ENCODE assay signal across 10 cellular contexts in genomic region chr14:68549057-68549421, GRCh38.
DNase-seq lines count a peak whose midpoint lies in the region; ATAC-seq lines count a peak whose summit lies in the region.
"Had no signal": no experiment of that assay in that cellular context is flagged by ENCODE, and none has a peak within 500 bp of the region (broad histone marks: within the 10 kb centered on the region; RNA-seq: fewer than 3 reads in every experiment).

No MANE protein-coding gene starts in this region.

- intact Hi-C loops in right cardiac atrium (cut with DNase I): loop anchor here in 1 of 4 donors (5.0 to 10.0 kb wide), 2 partner anchors 73 to 246 kb away; partner anchors contain the start of gene ZFP36L1

- 0% methylated on average over 1 of the region's 1 CpG for WGBS in GM23248 (ENCODE audit: low coverage in 1 of 2, low lambda C conversion rate in 2 of 2, missing lambda C conversion rate in 2 of 2), 2 experiments
- WGBS in right cardiac atrium: 21% methylated on average over 1 of the region's 1 CpG

- H2AFZ ChIP-seq in GM23248: no peak overlapping the region

- H3K4me1 Mint-ChIP-seq in stimulated activated naive B cell treated with anti-CD40 and anti-IgM and Interleukin-4, amounts not matched to agents 10 μg/mL and 1 μg/mL and 100 μg/mL, for 72 hours: peaks cover 33 to 49% of the 10 kb centered on the region in 2 donors
- H3K4me1 Mint-ChIP-seq in activated T-cell treated with anti-CD3 and anti-CD28 coated beads, Interleukin-2, amount 50 U/mL, for 4 hours (ENCODE audit: low read depth): peaks cover 4% of the 10 kb centered on the region

- H3K27me3 Mint-ChIP-seq in stimulated activated naive B cell treated with anti-CD40 and anti-IgM and Interleukin-4, amounts not matched to agents 10 μg/mL and 1 μg/mL and 100 μg/mL, for 72 hours: no peaks in the 10 kb centered on the region
- no peaks in the 10 kb centered on the region for H3K27me3 Mint-ChIP-seq in activated T-cell treated with anti-CD3 and anti-CD28 coated beads, Interleukin-2, amount 50 U/mL, for 4 hours (ENCODE audit: low read depth)
- H3K27me3 Mint-ChIP-seq: T-helper 17 cell had no signal

- no peaks in the 10 kb centered on the region for H3K36me3 ChIP-seq in GM23248 (ENCODE audit: low read depth)

- H3K27ac ChIP-seq in GM23248: peak overlapping the region; percentile 99
- peak overlapping the region; percentile 98 for H3K27ac ChIP-seq in right cardiac atrium (ENCODE audit: low read length)

- H3K79me2 ChIP-seq in GM23248 (ENCODE audit: insufficient read depth): 0 out of 2 replicates have a peak, but pooled peaks cover 6% of the 10 kb centered on the region

- H3K4me3 Mint-ChIP-seq in stimulated activated naive B cell treated with anti-CD40 and anti-IgM and Interleukin-4, amounts not matched to agents 10 μg/mL and 1 μg/mL and 100 μg/mL, for 72 hours: no peak overlapping the region
- H3K4me3 Mint-ChIP-seq in activated T-cell treated with anti-CD3 and anti-CD28 coated beads, Interleukin-2, amount 50 U/mL, for 4 hours: no peak overlapping the region
- H3K4me3 Mint-ChIP-seq: activated naive CD4-positive, alpha-beta T cell treated with anti-CD3 and anti-CD28 coated beads for 36 hours; T-helper 17 cell had no signal

- peak overlapping the region; percentile 25 for H3K27ac Mint-ChIP-seq in stimulated activated naive B cell treated with anti-CD40 and anti-IgM and Interleukin-4, amounts not matched to agents 10 μg/mL and 1 μg/mL and 100 μg/mL, for 72 hours
- H3K27ac Mint-ChIP-seq: activated naive CD4-positive, alpha-beta T cell treated with anti-CD3 and anti-CD28 coated beads for 36 hours; T-helper 17 cell had no signal

- H4K20me1 ChIP-seq in GM23248 (ENCODE audit: insufficient read depth): no peaks in the 10 kb centered on the region

- H3F3A ChIP-seq in GM23248 (ENCODE audit: insufficient read depth): peaks cover 48% of the 10 kb centered on the region

- peaks cover 0 to 6% of the 10 kb centered on the region in 2 donors for H3K36me3 Mint-ChIP-seq in stimulated activated naive B cell treated with anti-CD40 and anti-IgM and Interleukin-4, amounts not matched to agents 10 μg/mL and 1 μg/mL and 100 μg/mL, for 72 hours
- no peaks in the 10 kb centered on the region for H3K36me3 Mint-ChIP-seq in activated T-cell treated with anti-CD3 and anti-CD28 coated beads, Interleukin-2, amount 50 U/mL, for 4 hours (ENCODE audit: insufficient read depth)

- no peak overlapping the region; the same call in 1 of the 2 replicates for H3K4me3 ChIP-seq in GM23248
- no peak overlapping the region for H3K4me3 ChIP-seq in right cardiac atrium (ENCODE audit: low read length)

- H3K9me3 ChIP-seq in GM23248 (ENCODE audit: low read depth) (no peaks in the 10 kb centered on the region), right cardiac atrium (ENCODE audit: control insufficient read depth, low read length) (no peaks in the 10 kb centered on the region)

- no peaks in the 10 kb centered on the region for H3K9me3 Mint-ChIP-seq in stimulated activated naive B cell treated with anti-CD40 and anti-IgM and Interleukin-4, amounts not matched to agents 10 μg/mL and 1 μg/mL and 100 μg/mL, for 72 hours
- H3K9me3 Mint-ChIP-seq in activated T-cell treated with anti-CD3 and anti-CD28 coated beads, Interleukin-2, amount 50 U/mL, for 4 hours: no peaks in the 10 kb centered on the region
- H3K9me3 Mint-ChIP-seq: activated naive CD4-positive, alpha-beta T cell treated with anti-CD3 and anti-CD28 coated beads for 36 hours had no signal

- peak; percentile 5 to 19 for ATAC-seq in right cardiac atrium
- ATAC-seq in stimulated activated naive B cell treated with anti-CD40 and anti-IgM and Interleukin-4, amounts not matched to agents 10 μg/mL and 1 μg/mL and 100 μg/mL, for 72 hours (replicated peaks): no peak
- no peak for ATAC-seq in activated T-cell treated with anti-CD3 and anti-CD28 coated beads, Interleukin-2, amount 50 U/mL, for 4 hours
- ATAC-seq: T-helper 17 cell had no signal

- in situ Hi-C loops in GM23248 (cut with MboI): no loop called here

- H3K4me1 ChIP-seq in GM23248 (ENCODE audit: insufficient read depth) (peaks cover 72% of the 10 kb centered on the region), right cardiac atrium (ENCODE audit: control insufficient read depth, insufficient read depth, low read length) (peaks cover 38% of the 10 kb centered on the region)

- H3K27me3 ChIP-seq in GM23248 (replicated peaks; ENCODE audit: insufficient read depth) (no peaks in the 10 kb centered on the region), right cardiac atrium (ENCODE audit: control insufficient read depth, insufficient read depth) (no peaks in the 10 kb centered on the region)

- H3K4me2 ChIP-seq in GM23248 (ENCODE audit: unreplicated experiment): peak overlapping the region; percentile 59

- H3K9ac ChIP-seq in GM23248: peak overlapping the region; percentile 89

- no peaks in the 10 kb centered on the region for H3K9me2 ChIP-seq in GM23248 (ENCODE audit: insufficient read depth)

- peak; percentile 86 for DNase-seq in GM23248
- DNase-seq in amniotic stem cell (lab: John Stamatoyannopoulos, UW): peak; percentile 25
- no peak for DNase-seq in right cardiac atrium
- DNase-seq in stimulated activated naive B cell treated with anti-CD40 and anti-IgM and Interleukin-4, amounts not matched to agents 10 μg/mL and 1 μg/mL and 100 μg/mL, for 72 hours: no peak
- no peak for DNase-seq in NCI-H128 (lab: John Stamatoyannopoulos, UW; ENCODE audit: unreplicated experiment)
- no peak for DNase-seq in AML-193 (lab: John Stamatoyannopoulos, UW)
- DNase-seq in activated T-cell treated with anti-CD3 and anti-CD28 coated beads, Interleukin-2, amount 50 U/mL, for 4 hours: no peak
- DNase-seq in inferior parietal cortex (ENCODE audit: extremely low spot score): no peak
- DNase-seq: activated naive CD4-positive, alpha-beta T cell treated with anti-CD3 and anti-CD28 coated beads for 36 hours; T-helper 17 cell had no signal

Comparison
In these comparisons a context has a peak if more than half of its experiments do, and no peak if none do; other contexts are left out.
1. DNase-seq: peak in GM23248 (single experiment) and amniotic stem cell (single experiment); none in right cardiac atrium (0 of 3), stimulated activated naive B cell treated with anti-CD40 and anti-IgM and Interleukin-4, amounts not matched to agents 10 μg/mL and 1 μg/mL and 100 μg/mL, for 72 hours (single experiment), NCI-H128 (single experiment), AML-193 (0 of 2), activated T-cell treated with anti-CD3 and anti-CD28 coated beads, Interleukin-2, amount 50 U/mL, for 4 hours (single experiment) and inferior parietal cortex (single experiment).
2. ATAC-seq: peak in right cardiac atrium (2 of 2); none in stimulated activated naive B cell treated with anti-CD40 and anti-IgM and Interleukin-4, amounts not matched to agents 10 μg/mL and 1 μg/mL and 100 μg/mL, for 72 hours (0 of 2) and activated T-cell treated with anti-CD3 and anti-CD28 coated beads, Interleukin-2, amount 50 U/mL, for 4 hours (0 of 2).